12 cellular contexts compared by ENCODE assay signal in the genomic region with DNA sequence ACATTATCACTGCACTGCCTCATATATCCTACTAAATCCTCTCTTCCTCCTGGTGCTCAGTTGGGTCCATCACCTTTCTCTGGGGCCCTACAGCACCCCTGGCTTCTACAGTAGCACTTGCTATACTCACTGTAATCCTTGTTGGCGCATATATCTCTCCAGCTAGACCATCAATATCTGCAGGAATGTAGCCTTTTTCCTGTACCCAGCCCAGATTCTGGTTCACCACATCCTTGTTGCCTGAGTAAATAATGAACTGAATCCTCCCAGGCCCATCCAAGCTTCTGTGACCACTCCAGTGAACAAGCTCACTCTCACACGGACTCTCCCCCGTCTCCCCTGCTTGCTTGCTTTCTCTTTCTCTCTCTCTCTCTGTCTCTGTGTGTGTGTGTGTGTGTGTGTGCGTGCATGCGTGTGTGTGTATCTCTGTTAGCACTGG.
A peak's percentile ranks its signal among the peaks of the same experiment; 100 is the strongest.
DNase-seq lines count a peak whose midpoint lies in the region; ATAC-seq, FAIRE-seq and TF ChIP-seq lines count a peak whose summit lies in the region.
"Had no signal": no experiment of that assay in that cellular context is flagged by ENCODE, and none has a peak within 500 bp of the region (broad histone marks: within the 10 kb centered on the region; RNA-seq: fewer than 3 reads in every experiment).

No MANE protein-coding gene starts in this region.

- peak overlapping the region; percentile 55 for H3K4me2 ChIP-seq in HepG2 (ENCODE audit: low read depth, low read length)
- H3K4me2 ChIP-seq: KMS-11 had no signal

- intact Hi-C loops in CD14-positive monocyte (cut with micrococcal nuclease) (no loop called here), HepG2 (cut with micrococcal nuclease; ENCODE audit: unreplicated experiment) (no loop called here), cardiac septum (cut with DNase I) (no loop called here)

- TF ChIP-seq CTCF in CD14-positive monocyte (IDR thresholded peaks at IDR 0.05), result no peak
- TF ChIP-seq CTCF in HepG2 (CRISPR knock-in tag; IDR thresholded peaks at IDR 0.05), result no peak

- H3K36me3 ChIP-seq in HepG2 (replicated peaks in 1 of 2; ENCODE audit: control insufficient read depth in 1 of 2, insufficient read depth in 2 of 2, low read length in 2 of 2), result no peaks in the 10 kb centered on the region

- BruUV-seq in HepG2 (replicated peaks; lab: Mats Ljungman, UMichigan), result no TSS peak

- no peak overlapping the region for H3K27ac ChIP-seq in HepG2 (ENCODE audit: extremely low read length, insufficient read depth, low read length)
- H3K27ac ChIP-seq: KMS-11 had no signal

- H3K79me2 ChIP-seq in HepG2 (ENCODE audit: insufficient read depth, low read length), result no peaks in the 10 kb centered on the region

- no peak for TF ChIP-seq RAD21 in HepG2 (CRISPR knock-in tag; IDR thresholded peaks at IDR 0.05)

- H2AFZ ChIP-seq in HepG2 (ENCODE audit: low read length), result peak overlapping the region; percentile 59

- H3K9me3 Mint-ChIP-seq in CD14-positive monocyte, result peaks cover 0 to 12% (median 7%) of the 10 kb centered on the region in 7 donors
- peaks cover 2 to 17% of the 10 kb centered on the region in 2 donors for H3K9me3 Mint-ChIP-seq in activated naive CD4-positive, alpha-beta T cell treated with anti-CD3 and anti-CD28 coated beads, Interleukin-2, amount 50 U/mL, for 72 hours

- peaks cover 18% of the 10 kb centered on the region; the same call in 1 of the 2 replicates for H3K4me1 ChIP-seq in HepG2 (ENCODE audit: insufficient read depth, low read length)

- peaks cover 0 to 3% of the 10 kb centered on the region in 2 donors for H3K36me3 Mint-ChIP-seq in CD14-positive monocyte
- peaks cover 2 to 15% of the 10 kb centered on the region in 2 donors for H3K36me3 Mint-ChIP-seq in activated naive CD4-positive, alpha-beta T cell treated with anti-CD3 and anti-CD28 coated beads, Interleukin-2, amount 50 U/mL, for 72 hours
- H3K36me3 Mint-ChIP-seq: brain had no signal

- no peak for TF ChIP-seq POLR2A in HepG2 (IDR thresholded peaks at IDR 0.05; ENCODE audit: insufficient read depth in 1 of 2, low read depth in 2 of 2, low read length in 2 of 2)
- TF ChIP-seq POLR2A in GM12891 (IDR thresholded peaks at IDR 0.05; ENCODE audit: low read depth, low read length), result no peak

- 0 out of 2 replicates have a peak, but pooled peaks cover 4% of the 10 kb centered on the region for H3K9me3 ChIP-seq in HepG2 (ENCODE audit: low read length)

- FAIRE-seq in HepG2 (lab: Jason Lieb, UNC), result no peak
- FAIRE-seq in GM12891 (lab: Jason Lieb, UNC), result no peak

- CTCF ChIA-PET in HepG2 (lab: Yijun Ruan, JAX; ENCODE audit: low intra/inter-chr PET ratio, low total read pairs), result no interaction called here

- peak; percentile 26 to 49 for ATAC-seq in activated naive CD4-positive, alpha-beta T cell treated with anti-CD3 and anti-CD28 coated beads, Interleukin-2, amount 50 U/mL, for 72 hours
- ATAC-seq in HepG2, result peak; percentile 76
- ATAC-seq in HG02840 (IDR thresholded peaks at IDR 0.05; ENCODE audit: low FRiP score, unreplicated experiment), result no peak

- H4K20me1 ChIP-seq in HepG2 (ENCODE audit: insufficient read depth, low read length), result no peaks in the 10 kb centered on the region

- H3K9ac ChIP-seq in HepG2 (ENCODE audit: insufficient read depth, low read depth, low read length), result no peak overlapping the region
- H3K9ac ChIP-seq: KMS-11 had no signal

- POLR2A ChIA-PET in HepG2 (lab: Yijun Ruan, JAX), result interaction anchor here (0.6 kb wide), 1 partner anchor 995 kb away, joined by 3 read pairs; no protein-coding TSS in a partner anchor

- H3K27me3 Mint-ChIP-seq in CD14-positive monocyte (ENCODE audit: low read depth in 3 of 3), result peaks cover 1 to 4% (median 2%) of the 10 kb centered on the region in 3 donors

- peak overlapping the region in 2 of 7 donors; percentile 23 to 80 for H3K27ac Mint-ChIP-seq in CD14-positive monocyte
- H3K27ac Mint-ChIP-seq in activated naive CD4-positive, alpha-beta T cell treated with anti-CD3 and anti-CD28 coated beads, Interleukin-2, amount 50 U/mL, for 72 hours, result peak overlapping the region in 1 of 2 donors; percentile 7
- H3K27ac Mint-ChIP-seq: brain had no signal

- TF ChIP-seq EP300 in HepG2 (IDR thresholded peaks at IDR 0.05; ENCODE audit: low read depth in 2 of 2, low read length in 2 of 2), result no peak
- no peak for TF ChIP-seq EP300 in HepG2 (CRISPR knock-in tag; IDR thresholded peaks at IDR 0.05; ENCODE audit: borderline replicate concordance)

- in situ Hi-C loops in HepG2 (cut with HindIII; ENCODE audit: extremely low pct_ligation_motif_present, low pct_unique_long_range_greater_than_20kb), result no loop called here

- H3K27me3 ChIP-seq in HepG2 (ENCODE audit: control insufficient read depth in 1 of 2, insufficient read depth in 2 of 2, low read length in 2 of 2), result no peaks in the 10 kb centered on the region; a peak in 1 of 5 replicates

- peak overlapping the region; percentile 58 to 73 for H3K4me3 Mint-ChIP-seq in CD14-positive monocyte
- H3K4me3 Mint-ChIP-seq: brain had no signal

- DNase-seq in CD14-positive monocyte (ENCODE audit: low spot score) (no peak), H4 (ENCODE audit: low spot score) (peak; percentile 57), HepG2 (ENCODE audit: low spot score) (peak; percentile 30), GM12891 (ENCODE audit: insufficient read length, low spot score) (no peak), cardiac septum (ENCODE audit: low spot score) (no peak), cortex of kidney (lab: John Stamatoyannopoulos, UW) (no peak)
- DNase-seq in activated naive CD4-positive, alpha-beta T cell treated with anti-CD3 and anti-CD28 coated beads, Interleukin-2, amount 50 U/mL, for 72 hours (ENCODE audit: low spot score in 2 of 2), result no peak
- DNase-seq: DMS79 had no signal

- peaks cover 34% of the 10 kb centered on the region for H3K4me1 Mint-ChIP-seq in CD14-positive monocyte
- H3K4me1 Mint-ChIP-seq: brain had no signal

- 3% methylated on average over 5 of the region's 5 CpGs for WGBS in HepG2 (ENCODE audit: low lambda C conversion rate)

- peak overlapping the region in 1 of 3 experiments; percentile 11; a peak in 3 of 6 replicates for H3K4me3 ChIP-seq in HepG2 (replicated peaks in 1 of 3; ENCODE audit: insufficient read depth in 1 of 3, low read depth in 2 of 3, low read length in 3 of 3)
- H3K4me3 ChIP-seq: lung had no signal

TF ChIP-seq in HepG2, 621 proteins besides CTCF, POLR2A, EP300 and RAD21 (continues in another document):
- peak; percentile 90 for TF ChIP-seq ZSCAN25 (CRISPR knock-in tag; IDR thresholded peaks at IDR 0.05)
- peak; percentile 29; the same call in 1 of the 2 replicates for TF ChIP-seq FOXA3 (CRISPR knock-in tag; IDR thresholded peaks at IDR 0.05)
- no peak for TF ChIP-seq SMYD3 (CRISPR knock-in tag; IDR thresholded peaks at IDR 0.05)

TF ChIP-seq in GM12891, 5 proteins besides CTCF, POLR2A, EP300 and RAD21:
- no peak for TF ChIP-seq TAF1 (IDR thresholded peaks at IDR 0.05; ENCODE audit: low read depth, low read length)
- TF ChIP-seq PAX5 (IDR thresholded peaks at IDR 0.05; ENCODE audit: insufficient read depth, low read length, severe bottlenecking), result no peak

Comparison
In these comparisons a context has a peak if more than half of its experiments do, and no peak if none do; other contexts are left out.
1. DNase-seq: peak in H4 (single experiment) and HepG2 (single experiment); none in CD14-positive monocyte (single experiment), activated naive CD4-positive, alpha-beta T cell treated with anti-CD3 and anti-CD28 coated beads, Interleukin-2, amount 50 U/mL, for 72 hours (0 of 2), GM12891 (single experiment), cardiac septum (single experiment) and cortex of kidney (single experiment).